ENCODE assay signal across 8 cellular contexts in genomic region chr12:53481957-53482586, GRCh38. TPM values are rescaled to one million over a fixed set of nuclear protein-coding genes. Genes with fewer than 3 reads are reported as not detected.
DNase-seq lines count a peak whose midpoint lies in the region; ATAC-seq, FAIRE-seq and TF ChIP-seq lines count a peak whose summit lies in the region.

No MANE protein-coding gene starts in this region.

- POLR2A ChIA-PET in activated CD8-positive, alpha-beta T cell treated with anti-CD3 and anti-CD28 coated beads for 36 hours (lab: Charles Lee): interaction anchor here (1.1 to 54.1 kb wide), 6 partner anchors 5 to 157 kb away, joined by 3 to 1494 read pairs (median 4); partner anchors contain the start of genes MAP3K12, NPFF, PCBP2 and PRR13
- POLR2A ChIA-PET in activated CD8-positive, alpha-beta T cell treated with anti-CD3 and anti-CD28 coated beads, Interleukin-2, amount 10 ng/mL, durations not matched to agents 7 days and 5 days (lab: Charles Lee): interaction anchor here (0.8 to 2.2 kb wide), 8 partner anchors 8 to 160 kb away, joined by 3 to 14 read pairs (median 3); partner anchors contain the start of genes AAAS and TARBP2
- POLR2A ChIA-PET in PC-9 (lab: Charles Lee; ENCODE audit: unreplicated experiment): interaction anchor here (0.6 kb wide), 2 partner anchors 19 to 27 kb away, joined by 5 to 6 read pairs; partner anchors contain the start of gene TARBP2

- ATAC-seq in activated CD8-positive, alpha-beta T cell treated with anti-CD3 and anti-CD28 coated beads for 36 hours: peak; percentile 53
- ATAC-seq in activated CD8-positive, alpha-beta T cell treated with anti-CD3 and anti-CD28 coated beads, Interleukin-2, amount 10 ng/mL, durations not matched to agents 7 days and 5 days: no peak
- ATAC-seq in stimulated activated naive CD8-positive, alpha-beta T cell treated with anti-CD3 and anti-CD28 coated beads, Interleukin-15, Interleukin-2, amounts not matched to agents 100 U/mL and 50 U/mL, for 24 hours: peak; percentile 24
- ATAC-seq in GM21576 (IDR thresholded peaks at IDR 0.05; ENCODE audit: unreplicated experiment): no peak

- no peak for FAIRE-seq in GM12891 (lab: Jason Lieb, UNC)

- intact Hi-C loops in activated CD8-positive, alpha-beta T cell treated with anti-CD3 and anti-CD28 coated beads for 36 hours (cut with micrococcal nuclease): no loop called here
- intact Hi-C loops in PC-9 (cut with micrococcal nuclease; ENCODE audit: unreplicated experiment): no loop called here

- peak; percentile 28 for TF ChIP-seq CTCF in activated CD8-positive, alpha-beta T cell treated with anti-CD3 and anti-CD28 coated beads for 36 hours (IDR thresholded peaks at IDR 0.05)
- TF ChIP-seq CTCF in PC-9 (conservative IDR thresholded peaks at IDR 0.05): peak; percentile 41; the same call in 1 of the 2 replicates
- peak; percentile 28 for TF ChIP-seq CTCF in epithelial cell of proximal tubule (conservative IDR thresholded peaks at IDR 0.05; ENCODE audit: low read depth, low read length)

- peaks cover 16% of the 10 kb centered on the region for H3K4me1 Mint-ChIP-seq in activated CD8-positive, alpha-beta T cell treated with anti-CD3 and anti-CD28 coated beads for 36 hours (ENCODE audit: low read depth)
- H3K4me1 Mint-ChIP-seq in activated CD8-positive, alpha-beta T cell treated with anti-CD3 and anti-CD28 coated beads, Interleukin-2, amount 10 ng/mL, durations not matched to agents 7 days and 5 days (ENCODE audit: low read depth): peaks cover 5% of the 10 kb centered on the region

- peaks cover 58% of the 10 kb centered on the region for H4K20me1 ChIP-seq in PC-9 (ENCODE audit: insufficient read depth)

- no peaks in the 10 kb centered on the region for H3K27me3 ChIP-seq in PC-9 (ENCODE audit: insufficient read depth, low read depth)

- no TSS peak for BruUV-seq in PC-9 (replicated peaks; lab: Mats Ljungman, UMichigan)

- H2AFZ ChIP-seq in PC-9: no peak overlapping the region

- H3K9me3 ChIP-seq in PC-9 (ENCODE audit: insufficient read depth, low read depth): no peaks in the 10 kb centered on the region

- CTCF ChIA-PET in activated CD8-positive, alpha-beta T cell treated with anti-CD3 and anti-CD28 coated beads for 36 hours (lab: Charles Lee): interaction anchor here (0.9 to 1.7 kb wide), 10 partner anchors 8 to 186 kb away, joined by 3 to 13 read pairs (median 4); partner anchors contain the start of genes AAAS, MAP3K12 and TARBP2
- CTCF ChIA-PET in activated CD8-positive, alpha-beta T cell treated with anti-CD3 and anti-CD28 coated beads, Interleukin-2, amount 10 ng/mL, durations not matched to agents 7 days and 5 days (lab: Charles Lee): interaction anchor here (1.0 to 2.6 kb wide), 12 partner anchors 9 to 194 kb away, joined by 3 to 20 read pairs (median 4); partner anchors contain the start of genes ATP5MC2 and NPFF
- CTCF ChIA-PET in PC-9 (lab: Charles Lee): interaction anchor here (1.4 kb wide), 1 partner anchor 27 kb away, joined by 4 read pairs; no protein-coding TSS in a partner anchor

- no peak overlapping the region for H3K27ac ChIP-seq in PC-9

- no peaks in the 10 kb centered on the region for H3K27me3 Mint-ChIP-seq in activated CD8-positive, alpha-beta T cell treated with anti-CD3 and anti-CD28 coated beads for 36 hours
- no peaks in the 10 kb centered on the region for H3K27me3 Mint-ChIP-seq in activated CD8-positive, alpha-beta T cell treated with anti-CD3 and anti-CD28 coated beads, Interleukin-2, amount 10 ng/mL, durations not matched to agents 7 days and 5 days (ENCODE audit: low read depth)

- peaks cover 26% of the 10 kb centered on the region for H3K36me3 ChIP-seq in PC-9 (ENCODE audit: low read depth)

- peak; percentile 20 for DNase-seq in activated CD8-positive, alpha-beta T cell treated with anti-CD3 and anti-CD28 coated beads for 36 hours
- no peak for DNase-seq in activated CD8-positive, alpha-beta T cell treated with anti-CD3 and anti-CD28 coated beads, Interleukin-2, amount 10 ng/mL, durations not matched to agents 7 days and 5 days
- DNase-seq in PC-9 (peak in 1 of 2 experiments; percentile 48), epithelial cell of proximal tubule (ENCODE audit: low read depth) (no peak), GM12891 (ENCODE audit: insufficient read length, low spot score) (no peak), NCI-H446 (lab: John Stamatoyannopoulos, UW) (no peak)
- no peak for DNase-seq in stimulated activated naive CD8-positive, alpha-beta T cell treated with anti-CD3 and anti-CD28 coated beads, Interleukin-15, Interleukin-2, amounts not matched to agents 100 U/mL and 50 U/mL, for 24 hours

- no peak overlapping the region for H3K4me3 Mint-ChIP-seq in activated CD8-positive, alpha-beta T cell treated with anti-CD3 and anti-CD28 coated beads for 36 hours
- no peak overlapping the region for H3K4me3 Mint-ChIP-seq in activated CD8-positive, alpha-beta T cell treated with anti-CD3 and anti-CD28 coated beads, Interleukin-2, amount 10 ng/mL, durations not matched to agents 7 days and 5 days

- peaks cover 82% of the 10 kb centered on the region for H3F3A ChIP-seq in PC-9 (ENCODE audit: insufficient read depth, low read depth)

- TF ChIP-seq POLR2A in GM12891 (IDR thresholded peaks at IDR 0.05; ENCODE audit: low read depth, low read length): no peak; the same call in 1 of the 2 replicates

- H3K27ac Mint-ChIP-seq in activated CD8-positive, alpha-beta T cell treated with anti-CD3 and anti-CD28 coated beads for 36 hours: peak overlapping the region; percentile 61
- H3K27ac Mint-ChIP-seq in activated CD8-positive, alpha-beta T cell treated with anti-CD3 and anti-CD28 coated beads, Interleukin-2, amount 10 ng/mL, durations not matched to agents 7 days and 5 days: no peak overlapping the region

- no peaks in the 10 kb centered on the region for H3K9me2 ChIP-seq in PC-9 (ENCODE audit: insufficient read depth)

- peaks cover 13% of the 10 kb centered on the region for H3K79me2 ChIP-seq in PC-9 (ENCODE audit: low read depth)

- H3K9me3 Mint-ChIP-seq in activated CD8-positive, alpha-beta T cell treated with anti-CD3 and anti-CD28 coated beads for 36 hours: no peaks in the 10 kb centered on the region
- H3K9me3 Mint-ChIP-seq in activated CD8-positive, alpha-beta T cell treated with anti-CD3 and anti-CD28 coated beads, Interleukin-2, amount 10 ng/mL, durations not matched to agents 7 days and 5 days (ENCODE audit: insufficient read depth): no peaks in the 10 kb centered on the region

- H3K4me1 ChIP-seq in PC-9 (replicated peaks; ENCODE audit: insufficient read depth): no peaks in the 10 kb centered on the region

- peaks cover 37% of the 10 kb centered on the region for H3K36me3 Mint-ChIP-seq in activated CD8-positive, alpha-beta T cell treated with anti-CD3 and anti-CD28 coated beads for 36 hours (ENCODE audit: low read depth)
- peaks cover 70% of the 10 kb centered on the region for H3K36me3 Mint-ChIP-seq in activated CD8-positive, alpha-beta T cell treated with anti-CD3 and anti-CD28 coated beads, Interleukin-2, amount 10 ng/mL, durations not matched to agents 7 days and 5 days (ENCODE audit: low read depth)

- no peak overlapping the region for H3K4me2 ChIP-seq in PC-9

- H3K4me3 ChIP-seq in PC-9 (no peak overlapping the region), epithelial cell of proximal tubule (ENCODE audit: low read depth, low read length) (no peak overlapping the region)

TF ChIP-seq in GM12891, 5 proteins besides CTCF, POLR2A, EP300 and RAD21:
- TF ChIP-seq PAX5 (IDR thresholded peaks at IDR 0.05; ENCODE audit: insufficient read depth, low read length, severe bottlenecking) (no peak), POLR2AphosphoS5 (IDR thresholded peaks at IDR 0.05; ENCODE audit: low read depth, low read length) (no peak), SPI1 (IDR thresholded peaks at IDR 0.05; ENCODE audit: low read depth, low read length) (no peak), TAF1 (IDR thresholded peaks at IDR 0.05; ENCODE audit: low read depth, low read length) (no peak), POU2F2 (IDR thresholded peaks at IDR 0.05; ENCODE audit: low read depth, low read length) (no peak; the same call in 1 of the 2 replicates)

RNA-seq across cellular contexts. Expression of gene MAP3K12, which starts 17.2 kb away (rescaled TPM):
- 10 to 100 TPM in 1 of 2 experiments, 1 to 10 TPM in 1; 8.2 to 10.0 TPM for total RNA-seq in activated CD8-positive, alpha-beta T cell treated with anti-CD3 and anti-CD28 coated beads for 36 hours
- total RNA-seq in activated CD8-positive, alpha-beta T cell treated with anti-CD3 and anti-CD28 coated beads, Interleukin-2, amount 10 ng/mL, durations not matched to agents 7 days and 5 days: 10 to 100 TPM; 22.7 to 22.9 TPM
- total RNA-seq in PC-9 (2021) (14.7 and 18.3 TPM in 2 replicates), epithelial cell of proximal tubule (5.8 and 16.7 TPM in 2 replicates)
- 12.2 TPM for polyA plus RNA-seq in GM12891 (2012; ENCODE audit: low read depth, missing spikeins)

RNA-seq across cellular contexts. Expression of gene TARBP2, which starts 19.0 kb away (rescaled TPM):
- total RNA-seq in activated CD8-positive, alpha-beta T cell treated with anti-CD3 and anti-CD28 coated beads for 36 hours: 10 to 100 TPM; 32.0 to 33.3 TPM
- 10 to 100 TPM; 30.3 to 36.9 TPM for total RNA-seq in activated CD8-positive, alpha-beta T cell treated with anti-CD3 and anti-CD28 coated beads, Interleukin-2, amount 10 ng/mL, durations not matched to agents 7 days and 5 days
- 47.8 and 53.3 TPM in 2 replicates for total RNA-seq in PC-9 (2021)
- total RNA-seq in epithelial cell of proximal tubule: 51.9 and 78.2 TPM in 2 replicates
- polyA plus RNA-seq in GM12891 (2012; ENCODE audit: low read depth, missing spikeins): 28.3 TPM

RNA-seq across cellular contexts. Expression of gene NPFF, which starts 25.2 kb away (rescaled TPM):
- total RNA-seq in activated CD8-positive, alpha-beta T cell treated with anti-CD3 and anti-CD28 coated beads for 36 hours: not detected
- total RNA-seq in activated CD8-positive, alpha-beta T cell treated with anti-CD3 and anti-CD28 coated beads, Interleukin-2, amount 10 ng/mL, durations not matched to agents 7 days and 5 days: not detected
- total RNA-seq in PC-9 (2021): not detected in 2 replicates
- not detected in 2 replicates for total RNA-seq in epithelial cell of proximal tubule
- polyA plus RNA-seq in GM12891 (2012; ENCODE audit: low read depth, missing spikeins): 0.31 TPM

RNA-seq across cellular contexts. Expression of gene PCBP2, which starts 30.2 kb away (rescaled TPM):
- 100 to 1,000 TPM; 958 to 973 TPM for total RNA-seq in activated CD8-positive, alpha-beta T cell treated with anti-CD3 and anti-CD28 coated beads for 36 hours
- total RNA-seq in activated CD8-positive, alpha-beta T cell treated with anti-CD3 and anti-CD28 coated beads, Interleukin-2, amount 10 ng/mL, durations not matched to agents 7 days and 5 days: 100 to 1,000 TPM; 813 to 836 TPM
- total RNA-seq in PC-9 (2021) (668 and 833 TPM in 2 replicates), epithelial cell of proximal tubule (153 and 169 TPM in 2 replicates)
- polyA plus RNA-seq in GM12891 (2012; ENCODE audit: low read depth, missing spikeins): 546 TPM

RNA-seq across cellular contexts. Expression of gene PRR13, which starts 40.5 kb away (rescaled TPM):
- total RNA-seq in activated CD8-positive, alpha-beta T cell treated with anti-CD3 and anti-CD28 coated beads for 36 hours: 100 to 1,000 TPM; 167 to 187 TPM
- 100 to 1,000 TPM; 220 TPM for total RNA-seq in activated CD8-positive, alpha-beta T cell treated with anti-CD3 and anti-CD28 coated beads, Interleukin-2, amount 10 ng/mL, durations not matched to agents 7 days and 5 days
- total RNA-seq in PC-9 (2021): 138 and 203 TPM in 2 replicates
- total RNA-seq in epithelial cell of proximal tubule: 132 and 137 TPM in 2 replicates
- polyA plus RNA-seq in GM12891 (2012; ENCODE audit: low read depth, missing spikeins): 315 TPM

Comparison
In these comparisons a context has a peak if more than half of its experiments do, and no peak if none do; other contexts are left out.
1. ATAC-seq: peak in activated CD8-positive, alpha-beta T cell treated with anti-CD3 and anti-CD28 coated beads for 36 hours (single experiment) and stimulated activated naive CD8-positive, alpha-beta T cell treated with anti-CD3 and anti-CD28 coated beads, Interleukin-15, Interleukin-2, amounts not matched to agents 100 U/mL and 50 U/mL, for 24 hours (single experiment); none in activated CD8-positive, alpha-beta T cell treated with anti-CD3 and anti-CD28 coated beads, Interleukin-2, amount 10 ng/mL, durations not matched to agents 7 days and 5 days (single experiment) and GM21576 (single experiment).
2. Peak in every context shown above with its lines, with median percentiles within 50 percentile points of each other: CTCF ChIP-seq.